ENCODE assay signal across 11 cellular contexts in genomic region chr11:107040447-107041444, GRCh38. TPM values are rescaled to one million over a fixed set of nuclear protein-coding genes. Genes with fewer than 3 reads are reported as not detected.
DNase-seq lines count a peak whose midpoint lies in the region; ATAC-seq and TF ChIP-seq lines count a peak whose summit lies in the region.
"Had no signal": no experiment of that assay in that cellular context is flagged by ENCODE, and none has a peak within 500 bp of the region (broad histone marks: within the 10 kb centered on the region; RNA-seq: fewer than 3 reads in every experiment).

No MANE protein-coding gene starts in this region.

- POLR2A ChIA-PET in AG04449 (lab: Yijun Ruan, JAX) = no interaction called here

- CTCF ChIA-PET in AG04449 (lab: Yijun Ruan, JAX) = interaction anchor here (0.7 to 2.6 kb wide), 5 partner anchors 318 to 322 kb away, joined by 3 to 9 read pairs (median 3); no protein-coding TSS in a partner anchor

- TF ChIP-seq CTCF in AG04449 (IDR thresholded peaks at IDR 0.05; ENCODE audit: insufficient read depth, low read length, missing control alignments) (no peak), KMS-11 (conservative IDR thresholded peaks at IDR 0.05; ENCODE audit: low read depth, low read length) (no peak), cardiac fibroblast (IDR thresholded peaks at IDR 0.05; ENCODE audit: low read depth, low read length) (no peak), lower leg skin (IDR thresholded peaks at IDR 0.05) (no peak)

- H3K9ac ChIP-seq in KMS-11 = peak overlapping the region; percentile 48; the same call in 1 of the 2 replicates

- H3K4me2 ChIP-seq in KMS-11 = peak overlapping the region; percentile 56

- DNase-seq in AG04449 (ENCODE audit: low read depth, low spot score) (peak; percentile 14), cardiac fibroblast (ENCODE audit: low read depth in 2 of 2) (peak; percentile 68 to 85), H7 (no peak), lower leg skin (ENCODE audit: low spot score in 2 of 2) (no peak), posterior vena cava (ENCODE audit: low spot score) (no peak)
- DNase-seq: activated CD8-positive, alpha-beta T cell treated with anti-CD3 and anti-CD28 coated beads for 36 hours; BE2C; NCI-H2029 had no signal

- 67 to 71% methylated on average over 3 of the region's 3 CpGs for WGBS in lower leg skin, 2 donors

- H3K79me2 ChIP-seq in KMS-11 (ENCODE audit: insufficient read depth, low read depth) = no peaks in the 10 kb centered on the region

- peak overlapping the region; percentile 93 for H3K27ac ChIP-seq in KMS-11

- no peak for TF ChIP-seq POLR2A in lower leg skin (IDR thresholded peaks at IDR 0.05)

- no peaks in the 10 kb centered on the region for H3K36me3 ChIP-seq in KMS-11 (ENCODE audit: insufficient read depth)
- no peaks in the 10 kb centered on the region for H3K36me3 ChIP-seq in H7 (replicated peaks; ENCODE audit: control insufficient read depth, insufficient read depth, low read length)
- H3K36me3 ChIP-seq: BE2C had no signal

- H3K27me3 ChIP-seq in KMS-11 (ENCODE audit: insufficient read depth, low read depth) (no peaks in the 10 kb centered on the region), H7 (ENCODE audit: control insufficient read depth, insufficient read depth, low read length) (no peaks in the 10 kb centered on the region)

- H4K20me1 ChIP-seq in KMS-11 (ENCODE audit: insufficient read depth) = no peaks in the 10 kb centered on the region

- H2AFZ ChIP-seq in KMS-11 (ENCODE audit: low read depth) = peak overlapping the region; percentile 27; the same call in 1 of the 2 replicates

- intact Hi-C loops in lower leg skin (cut with DNase I; ENCODE audit: low total_unique reads) = no loop called here
- intact Hi-C loops in posterior vena cava (cut with DNase I) = loop anchor here in 1 of 2 donors (10.0 kb wide), 1 partner anchor 1884 kb away; no protein-coding TSS in a partner anchor

- ATAC-seq in GM19463 (IDR thresholded peaks at IDR 0.05; ENCODE audit: unreplicated experiment) (peak; percentile 43), HG02642 (IDR thresholded peaks at IDR 0.05; ENCODE audit: poor library complexity, unreplicated experiment) (no peak)
- ATAC-seq: activated CD8-positive, alpha-beta T cell treated with anti-CD3 and anti-CD28 coated beads for 36 hours had no signal

- peaks cover 60% of the 10 kb centered on the region for H3K4me1 ChIP-seq in KMS-11 (ENCODE audit: low read depth, poor library complexity, severe bottlenecking)
- H3K4me1 ChIP-seq: BE2C had no signal

- no peak overlapping the region for H3K4me3 ChIP-seq in AG04449 (ENCODE audit: low read depth, low read length)
- H3K4me3 ChIP-seq in KMS-11 (IDR thresholded peaks at IDR 0.05; ENCODE audit: insufficient read depth, low read depth, low read length) = no peak overlapping the region
- H3K4me3 ChIP-seq in cardiac fibroblast (replicated peaks in 1 of 2; ENCODE audit: low read depth in 2 of 2, low read length in 2 of 2) = no peak overlapping the region
- no peak overlapping the region for H3K4me3 ChIP-seq in H7 (ENCODE audit: insufficient read depth, low read depth, low read length)
- H3K4me3 ChIP-seq in lower leg skin (ENCODE audit: low read depth, poor library complexity, severe bottlenecking) = no peak overlapping the region

RNA-seq across cellular contexts. Expression of gene GUCY1A2, which starts 22.5 kb away (rescaled TPM):
- 0.26 and 0.55 TPM in 2 replicates for total RNA-seq in H7 (2014; rRNA removed; shearing (Covaris generic))
- total RNA-seq in lower leg skin (1 to 10 TPM in 2 of 4 donors, under 1 TPM in 2; 0.49 to 2.4 (median 1.3) TPM), posterior vena cava (10 to 100 TPM; 34.1 to 63.8 TPM)
- total RNA-seq: activated CD8-positive, alpha-beta T cell treated with anti-CD3 and anti-CD28 coated beads for 36 hours had no signal

Comparison
In these comparisons a context has a peak if more than half of its experiments do, and no peak if none do; other contexts are left out.
1. DNase-seq: peak in AG04449 (single experiment) and cardiac fibroblast (2 of 2); none in H7 (single experiment), lower leg skin (0 of 2) and posterior vena cava (single experiment).
2. RNA of gene GUCY1A2, which starts 22.5 kb away (total RNA-seq): 34.1 to 63.8 TPM in posterior vena cava; 0.49 to 2.4 TPM in lower leg skin and 0.26 to 0.55 TPM in H7; every median in the first group is over 10 times any median in the second.